ENCODE assay signal across 28 cellular contexts in genomic region chr3:156763931-156764720, GRCh38.
A peak's percentile ranks its signal among the peaks of the same experiment; 100 is the strongest.
DNase-seq lines count a peak whose midpoint lies in the region; ATAC-seq and TF ChIP-seq lines count a peak whose summit lies in the region.
"Had no signal": no experiment of that assay in that cellular context is flagged by ENCODE, and none has a peak within 500 bp of the region (broad histone marks: within the 10 kb centered on the region; RNA-seq: fewer than 3 reads in every experiment).

No MANE protein-coding gene starts in this region.

- peaks cover 68% of the 10 kb centered on the region for H3K4me1 Mint-ChIP-seq in HFFc6 (ENCODE audit: low read depth)
- H3K4me1 Mint-ChIP-seq in neural progenitor cell = peaks cover 35% of the 10 kb centered on the region
- no peaks in the 10 kb centered on the region for H3K4me1 Mint-ChIP-seq in activated naive CD8-positive, alpha-beta T cell treated with anti-CD3 and anti-CD28 coated beads for 36 hours
- H3K4me1 Mint-ChIP-seq: activated naive CD4-positive, alpha-beta T cell treated with anti-CD3 and anti-CD28 coated beads, Interleukin-2, amount 50 U/mL, for 24 hours; naive thymus-derived CD8-positive, alpha-beta T cell had no signal

- no peak overlapping the region for H3K4me3 Mint-ChIP-seq in HFFc6
- H3K4me3 Mint-ChIP-seq in neural progenitor cell = no peak overlapping the region
- no peak overlapping the region for H3K4me3 Mint-ChIP-seq in activated naive CD8-positive, alpha-beta T cell treated with anti-CD3 and anti-CD28 coated beads for 36 hours
- H3K4me3 Mint-ChIP-seq: activated naive CD4-positive, alpha-beta T cell treated with anti-CD3 and anti-CD28 coated beads, Interleukin-2, amount 50 U/mL, for 24 hours; CD4-positive, alpha-beta memory T cell; naive thymus-derived CD8-positive, alpha-beta T cell had no signal

- intact Hi-C loops in A673 (cut with micrococcal nuclease; ENCODE audit: unreplicated experiment) = no loop called here

- DNase-seq in A673 (ENCODE audit: low spot score) (peak; percentile 62), HFFc6 (no peak), brain microvascular endothelial cell (no peak), neural progenitor cell (ENCODE audit: low spot score) (no peak), NCI-H1105 treated with DMSO at 0.1 percent for 48 hours (lab: John Stamatoyannopoulos, UW) (no peak)
- no peak for DNase-seq in activated naive CD4-positive, alpha-beta T cell treated with Interleukin-2 at 50 U/mL for 16 hours
- DNase-seq in activated naive CD8-positive, alpha-beta T cell treated with anti-CD3 and anti-CD28 coated beads for 36 hours = no peak
- DNase-seq: 8988T; activated CD4-positive, alpha-beta T cell treated with anti-CD3 and anti-CD28 coated beads, Interleukin-2, amount 50 U/mL, for 4 hours; activated CD8-positive, alpha-beta memory T cell treated with anti-CD3 and anti-CD28 coated beads, Interleukin-2, amount 50 U/mL, for 4 hours; AML-193; anterior cingulate cortex; CD4-positive, alpha-beta memory T cell; glutamatergic neuron; H7; islet precursor cell; left ventricle myocardium superior; midbrain; naive thymus-derived CD8-positive, alpha-beta T cell; NCI-H1417; NCI-H2081 treated with DMSO at 0.1 percent for 48 hours; NCI-H345; ovary; retina; stimulated activated CD4-positive, alpha-beta T cell treated with anti-CD3 and anti-CD28 coated beads, Interleukin-2, amount 100 ng/mL, for 48 hours; upper lobe of right lung had no signal

- H3K9me3 ChIP-seq in A673 (ENCODE audit: low read depth, low read length, poor library complexity, severe bottlenecking) = no peaks in the 10 kb centered on the region
- H3K9me3 ChIP-seq in neural progenitor cell (ENCODE audit: low read depth) = no peaks in the 10 kb centered on the region
- H3K9me3 ChIP-seq: ovary, upper lobe of right lung had no signal

- no peak overlapping the region for H2AFZ ChIP-seq in neural progenitor cell (replicated peaks)

- BruUV-seq in A673 (replicated peaks; lab: Mats Ljungman, UMichigan) = no TSS peak

- H3K27ac ChIP-seq in A673 (ENCODE audit: low read depth, low read length, poor library complexity, severe bottlenecking) (peak overlapping the region; percentile 75), brain microvascular endothelial cell (peak overlapping the region; percentile 76), neural progenitor cell (no peak overlapping the region)
- H3K27ac ChIP-seq: ovary, upper lobe of right lung had no signal

- H3K36me3 ChIP-seq in A673 (ENCODE audit: insufficient read depth, low read length, poor library complexity, severe bottlenecking) (no peaks in the 10 kb centered on the region), brain microvascular endothelial cell (replicated peaks) (no peaks in the 10 kb centered on the region), neural progenitor cell (no peaks in the 10 kb centered on the region)
- H3K36me3 ChIP-seq: ovary, upper lobe of right lung had no signal

- POLR2A ChIA-PET in A673 (lab: Charles Lee; ENCODE audit: low non-redundant PET) = no interaction called here

- no peak overlapping the region for H3K4me2 ChIP-seq in neural progenitor cell

- H3K9me3 Mint-ChIP-seq in HFFc6 = no peaks in the 10 kb centered on the region
- no peaks in the 10 kb centered on the region for H3K9me3 Mint-ChIP-seq in neural progenitor cell
- no peaks in the 10 kb centered on the region for H3K9me3 Mint-ChIP-seq in activated naive CD8-positive, alpha-beta T cell treated with anti-CD3 and anti-CD28 coated beads for 36 hours
- H3K9me3 Mint-ChIP-seq: activated naive CD4-positive, alpha-beta T cell treated with anti-CD3 and anti-CD28 coated beads, Interleukin-2, amount 50 U/mL, for 24 hours; CD4-positive, alpha-beta memory T cell; naive thymus-derived CD8-positive, alpha-beta T cell had no signal

- TF ChIP-seq CTCF in A673 (conservative IDR thresholded peaks at IDR 0.05; ENCODE audit: low read depth, low read length) (no peak), HFFc6 (IDR thresholded peaks at IDR 0.05) (no peak), brain microvascular endothelial cell (IDR thresholded peaks at IDR 0.05; ENCODE audit: low read depth, low read length, missing control alignments) (no peak), neural progenitor cell (IDR thresholded peaks at IDR 0.05) (no peak)

- H3K79me2 ChIP-seq in neural progenitor cell (ENCODE audit: low read depth) = no peaks in the 10 kb centered on the region

- H3K4me3 ChIP-seq in A673 (ENCODE audit: low read depth, low read length, poor library complexity, severe bottlenecking) (no peak overlapping the region), brain microvascular endothelial cell (ENCODE audit: low read depth, low read length) (no peak overlapping the region), neural progenitor cell (no peak overlapping the region)
- H3K4me3 ChIP-seq: ovary, upper lobe of right lung had no signal

- H3K4me1 ChIP-seq in A673 (ENCODE audit: insufficient read depth, low read length, poor library complexity, severe bottlenecking) = peaks cover 50% of the 10 kb centered on the region
- H3K4me1 ChIP-seq in neural progenitor cell = peaks cover 13% of the 10 kb centered on the region
- H3K4me1 ChIP-seq: upper lobe of right lung had no signal

- CTCF ChIA-PET in A673 (lab: Charles Lee) = interaction anchor here (0.6 kb wide), 1 partner anchor 90 kb away, joined by 3 read pairs; no protein-coding TSS in a partner anchor

- peaks cover 23% of the 10 kb centered on the region for H3F3A ChIP-seq in neural progenitor cell (ENCODE audit: low read depth)

- H3K36me3 Mint-ChIP-seq in HFFc6 (ENCODE audit: low read depth) = 0 out of 2 replicates have a peak, but pooled peaks cover 3% of the 10 kb centered on the region
- H3K36me3 Mint-ChIP-seq in neural progenitor cell = no peaks in the 10 kb centered on the region
- no peaks in the 10 kb centered on the region for H3K36me3 Mint-ChIP-seq in activated naive CD8-positive, alpha-beta T cell treated with anti-CD3 and anti-CD28 coated beads for 36 hours
- H3K36me3 Mint-ChIP-seq: activated naive CD4-positive, alpha-beta T cell treated with anti-CD3 and anti-CD28 coated beads, Interleukin-2, amount 50 U/mL, for 24 hours; CD4-positive, alpha-beta memory T cell; naive thymus-derived CD8-positive, alpha-beta T cell had no signal

- no peaks in the 10 kb centered on the region for H3K27me3 Mint-ChIP-seq in HFFc6 (ENCODE audit: insufficient read depth)
- H3K27me3 Mint-ChIP-seq in neural progenitor cell (ENCODE audit: insufficient read depth, low read depth) = no peaks in the 10 kb centered on the region
- no peaks in the 10 kb centered on the region for H3K27me3 Mint-ChIP-seq in activated naive CD8-positive, alpha-beta T cell treated with anti-CD3 and anti-CD28 coated beads for 36 hours
- H3K27me3 Mint-ChIP-seq: activated naive CD4-positive, alpha-beta T cell treated with anti-CD3 and anti-CD28 coated beads, Interleukin-2, amount 50 U/mL, for 24 hours; CD4-positive, alpha-beta memory T cell; naive thymus-derived CD8-positive, alpha-beta T cell had no signal

- H3K27me3 ChIP-seq in A673 (replicated peaks; ENCODE audit: insufficient read depth, low read depth, low read length, poor library complexity) (no peaks in the 10 kb centered on the region), brain microvascular endothelial cell (replicated peaks) (no peaks in the 10 kb centered on the region), neural progenitor cell (no peaks in the 10 kb centered on the region)
- H3K27me3 ChIP-seq: ovary, upper lobe of right lung had no signal

- H3K27ac Mint-ChIP-seq in HFFc6 (peak overlapping the region; percentile 33; the same call in 1 of the 2 replicates), neural progenitor cell (peak overlapping the region; percentile 78)
- no peak overlapping the region for H3K27ac Mint-ChIP-seq in activated naive CD8-positive, alpha-beta T cell treated with anti-CD3 and anti-CD28 coated beads for 36 hours
- H3K27ac Mint-ChIP-seq: activated naive CD4-positive, alpha-beta T cell treated with anti-CD3 and anti-CD28 coated beads, Interleukin-2, amount 50 U/mL, for 24 hours had no signal

- no peak overlapping the region for H3K9ac ChIP-seq in neural progenitor cell

- no peaks in the 10 kb centered on the region for H4K20me1 ChIP-seq in neural progenitor cell (ENCODE audit: low read depth)

- no peak for ATAC-seq in GM18909 (IDR thresholded peaks at IDR 0.05; ENCODE audit: poor library complexity, unreplicated experiment)
- ATAC-seq: left ventricle myocardium superior; naive thymus-derived CD8-positive, alpha-beta T cell; upper lobe of right lung had no signal

- in situ Hi-C loops in brain microvascular endothelial cell (cut with HindIII; ENCODE audit: low pct_ligation_motif_present, low sequenced_read_pairs) = no loop called here
